Comparison of ENCODE assay signal across 3 cellular contexts in the genomic region with DNA sequence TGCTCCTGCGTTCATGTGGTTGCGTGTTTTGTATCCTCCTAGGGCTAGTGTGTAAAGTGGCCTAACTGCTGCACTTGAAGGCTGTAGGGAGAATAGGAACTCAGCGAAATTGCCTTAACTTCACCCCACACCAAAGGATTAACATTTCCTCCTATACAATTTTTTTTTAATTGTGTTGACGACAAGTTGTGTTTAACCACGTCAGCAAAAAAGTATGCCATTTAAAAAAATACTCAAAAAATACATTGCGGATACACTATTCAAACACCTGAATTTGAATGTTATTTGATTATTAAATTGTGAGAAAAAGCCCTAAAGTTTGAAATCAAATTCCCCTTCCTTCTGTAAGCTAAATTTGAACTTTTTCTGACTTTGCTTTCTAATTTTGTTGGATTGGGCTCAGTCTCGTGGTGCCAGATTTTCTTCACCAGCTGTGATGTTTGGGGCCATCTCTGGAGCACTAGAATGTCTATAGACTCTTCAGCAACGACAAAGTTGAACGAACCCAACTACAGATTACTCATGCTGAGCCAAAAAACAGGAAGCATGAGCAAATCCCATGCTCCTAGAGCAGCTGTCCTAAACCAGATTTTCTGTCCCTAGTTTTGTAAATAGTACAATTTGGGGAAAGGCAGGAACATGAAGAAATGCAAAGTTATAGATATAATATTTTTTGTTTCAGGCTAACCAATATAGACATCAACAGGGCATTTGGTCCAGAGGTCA.
TF ChIP-seq lines count a peak whose summit lies in the region.

No MANE protein-coding gene starts in this region.

TF ChIP-seq in A549, 52 proteins besides CTCF, POLR2A, EP300 and RAD21:
- peak; percentile 90 for TF ChIP-seq MAFK (IDR thresholded peaks at IDR 0.05; ENCODE audit: partially characterized antibody)
- TF ChIP-seq ZC3H11A (IDR thresholded peaks at IDR 0.05) = no peak
- TF ChIP-seq, protein P1, sequence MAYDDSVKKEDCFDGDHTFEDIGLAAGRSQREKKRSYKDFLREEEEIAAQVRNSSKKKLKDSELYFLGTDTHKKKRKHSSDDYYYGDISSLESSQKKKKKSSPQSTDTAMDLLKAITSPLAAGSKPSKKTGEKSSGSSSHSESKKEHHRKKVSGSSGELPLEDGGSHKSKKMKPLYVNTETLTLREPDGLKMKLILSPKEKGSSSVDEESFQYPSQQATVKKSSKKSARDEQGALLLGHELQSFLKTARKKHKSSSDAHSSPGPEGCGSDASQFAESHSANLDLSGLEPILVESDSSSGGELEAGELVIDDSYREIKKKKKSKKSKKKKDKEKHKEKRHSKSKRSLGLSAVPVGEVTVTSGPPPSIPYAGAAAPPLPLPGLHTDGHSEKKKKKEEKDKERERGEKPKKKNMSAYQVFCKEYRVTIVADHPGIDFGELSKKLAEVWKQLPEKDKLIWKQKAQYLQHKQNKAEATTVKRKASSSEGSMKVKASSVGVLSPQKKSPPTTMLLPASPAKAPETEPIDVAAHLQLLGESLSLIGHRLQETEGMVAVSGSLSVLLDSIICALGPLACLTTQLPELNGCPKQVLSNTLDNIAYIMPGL (CRISPR knock-in tag; IDR thresholded peaks at IDR 0.05; ENCODE audit: borderline replicate concordance) = no peak

TF ChIP-seq in GM12878, 131 proteins besides CTCF, POLR2A, EP300 and RAD21:
- TF ChIP-seq PML (IDR thresholded peaks at IDR 0.05; ENCODE audit: low read length) (no peak), SMAD5 (IDR thresholded peaks at IDR 0.05; ENCODE audit: low read depth) (no peak)
- TF ChIP-seq, protein P2, sequence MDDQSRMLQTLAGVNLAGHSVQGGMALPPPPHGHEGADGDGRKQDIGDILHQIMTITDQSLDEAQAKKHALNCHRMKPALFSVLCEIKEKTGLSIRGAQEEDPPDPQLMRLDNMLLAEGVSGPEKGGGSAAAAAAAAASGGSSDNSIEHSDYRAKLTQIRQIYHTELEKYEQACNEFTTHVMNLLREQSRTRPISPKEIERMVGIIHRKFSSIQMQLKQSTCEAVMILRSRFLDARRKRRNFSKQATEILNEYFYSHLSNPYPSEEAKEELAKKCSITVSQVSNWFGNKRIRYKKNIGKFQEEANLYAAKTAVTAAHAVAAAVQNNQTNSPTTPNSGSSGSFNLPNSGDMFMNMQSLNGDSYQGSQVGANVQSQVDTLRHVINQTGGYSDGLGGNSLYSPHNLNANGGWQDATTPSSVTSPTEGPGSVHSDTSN (IDR thresholded peaks at IDR 0.05; ENCODE audit: insufficient replicate concordance, low read depth, low read length) = no peak
- TF ChIP-seq, protein P3, sequence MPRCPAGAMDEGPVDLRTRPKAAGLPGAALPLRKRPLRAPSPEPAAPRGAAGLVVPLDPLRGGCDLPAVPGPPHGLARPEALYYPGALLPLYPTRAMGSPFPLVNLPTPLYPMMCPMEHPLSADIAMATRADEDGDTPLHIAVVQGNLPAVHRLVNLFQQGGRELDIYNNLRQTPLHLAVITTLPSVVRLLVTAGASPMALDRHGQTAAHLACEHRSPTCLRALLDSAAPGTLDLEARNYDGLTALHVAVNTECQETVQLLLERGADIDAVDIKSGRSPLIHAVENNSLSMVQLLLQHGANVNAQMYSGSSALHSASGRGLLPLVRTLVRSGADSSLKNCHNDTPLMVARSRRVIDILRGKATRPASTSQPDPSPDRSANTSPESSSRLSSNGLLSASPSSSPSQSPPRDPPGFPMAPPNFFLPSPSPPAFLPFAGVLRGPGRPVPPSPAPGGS (IDR thresholded peaks at IDR 0.05; ENCODE audit: borderline replicate concordance, insufficient read depth, low read depth, low read length, poor library complexity, severe bottlenecking) = peak; percentile 37

TF ChIP-seq in WTC11, 78 proteins besides CTCF, POLR2A, EP300 and RAD21:
- TF ChIP-seq, protein P4, sequence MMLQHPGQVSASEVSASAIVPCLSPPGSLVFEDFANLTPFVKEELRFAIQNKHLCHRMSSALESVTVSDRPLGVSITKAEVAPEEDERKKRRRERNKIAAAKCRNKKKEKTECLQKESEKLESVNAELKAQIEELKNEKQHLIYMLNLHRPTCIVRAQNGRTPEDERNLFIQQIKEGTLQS (CRISPR knock-in tag; conservative IDR thresholded peaks at IDR 0.05) = no peak
- no peak for TF ChIP-seq TP53 (CRISPR knock-in tag; IDR thresholded peaks at IDR 0.05)
- no peak for TF ChIP-seq ZNF138 (CRISPR knock-in tag; conservative IDR thresholded peaks at IDR 0.05)
- TF ChIP-seq, protein P5, sequence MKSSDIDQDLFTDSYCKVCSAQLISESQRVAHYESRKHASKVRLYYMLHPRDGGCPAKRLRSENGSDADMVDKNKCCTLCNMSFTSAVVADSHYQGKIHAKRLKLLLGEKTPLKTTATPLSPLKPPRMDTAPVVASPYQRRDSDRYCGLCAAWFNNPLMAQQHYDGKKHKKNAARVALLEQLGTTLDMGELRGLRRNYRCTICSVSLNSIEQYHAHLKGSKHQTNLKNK (CRISPR knock-in tag; IDR thresholded peaks at IDR 0.05) = no peak
- TF ChIP-seq HMGA2 (CRISPR knock-in tag; IDR thresholded peaks at IDR 0.05) = no peak
- no peak for TF ChIP-seq ZBTB21 (CRISPR knock-in tag; IDR thresholded peaks at IDR 0.05; ENCODE audit: borderline replicate concordance)
- TF ChIP-seq, protein P6, sequence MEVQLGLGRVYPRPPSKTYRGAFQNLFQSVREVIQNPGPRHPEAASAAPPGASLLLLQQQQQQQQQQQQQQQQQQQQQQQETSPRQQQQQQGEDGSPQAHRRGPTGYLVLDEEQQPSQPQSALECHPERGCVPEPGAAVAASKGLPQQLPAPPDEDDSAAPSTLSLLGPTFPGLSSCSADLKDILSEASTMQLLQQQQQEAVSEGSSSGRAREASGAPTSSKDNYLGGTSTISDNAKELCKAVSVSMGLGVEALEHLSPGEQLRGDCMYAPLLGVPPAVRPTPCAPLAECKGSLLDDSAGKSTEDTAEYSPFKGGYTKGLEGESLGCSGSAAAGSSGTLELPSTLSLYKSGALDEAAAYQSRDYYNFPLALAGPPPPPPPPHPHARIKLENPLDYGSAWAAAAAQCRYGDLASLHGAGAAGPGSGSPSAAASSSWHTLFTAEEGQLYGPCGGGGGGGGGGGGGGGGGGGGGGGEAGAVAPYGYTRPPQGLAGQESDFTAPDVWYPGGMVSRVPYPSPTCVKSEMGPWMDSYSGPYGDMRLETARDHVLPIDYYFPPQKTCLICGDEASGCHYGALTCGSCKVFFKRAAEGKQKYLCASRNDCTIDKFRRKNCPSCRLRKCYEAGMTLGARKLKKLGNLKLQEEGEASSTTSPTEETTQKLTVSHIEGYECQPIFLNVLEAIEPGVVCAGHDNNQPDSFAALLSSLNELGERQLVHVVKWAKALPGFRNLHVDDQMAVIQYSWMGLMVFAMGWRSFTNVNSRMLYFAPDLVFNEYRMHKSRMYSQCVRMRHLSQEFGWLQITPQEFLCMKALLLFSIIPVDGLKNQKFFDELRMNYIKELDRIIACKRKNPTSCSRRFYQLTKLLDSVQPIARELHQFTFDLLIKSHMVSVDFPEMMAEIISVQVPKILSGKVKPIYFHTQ (CRISPR knock-in tag; IDR thresholded peaks at IDR 0.05) = no peak
- TF ChIP-seq, protein P7, sequence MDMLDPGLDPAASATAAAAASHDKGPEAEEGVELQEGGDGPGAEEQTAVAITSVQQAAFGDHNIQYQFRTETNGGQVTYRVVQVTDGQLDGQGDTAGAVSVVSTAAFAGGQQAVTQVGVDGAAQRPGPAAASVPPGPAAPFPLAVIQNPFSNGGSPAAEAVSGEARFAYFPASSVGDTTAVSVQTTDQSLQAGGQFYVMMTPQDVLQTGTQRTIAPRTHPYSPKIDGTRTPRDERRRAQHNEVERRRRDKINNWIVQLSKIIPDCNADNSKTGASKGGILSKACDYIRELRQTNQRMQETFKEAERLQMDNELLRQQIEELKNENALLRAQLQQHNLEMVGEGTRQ (CRISPR knock-in tag; IDR thresholded peaks at IDR 0.05) = no peak
- TF ChIP-seq, protein P8, sequence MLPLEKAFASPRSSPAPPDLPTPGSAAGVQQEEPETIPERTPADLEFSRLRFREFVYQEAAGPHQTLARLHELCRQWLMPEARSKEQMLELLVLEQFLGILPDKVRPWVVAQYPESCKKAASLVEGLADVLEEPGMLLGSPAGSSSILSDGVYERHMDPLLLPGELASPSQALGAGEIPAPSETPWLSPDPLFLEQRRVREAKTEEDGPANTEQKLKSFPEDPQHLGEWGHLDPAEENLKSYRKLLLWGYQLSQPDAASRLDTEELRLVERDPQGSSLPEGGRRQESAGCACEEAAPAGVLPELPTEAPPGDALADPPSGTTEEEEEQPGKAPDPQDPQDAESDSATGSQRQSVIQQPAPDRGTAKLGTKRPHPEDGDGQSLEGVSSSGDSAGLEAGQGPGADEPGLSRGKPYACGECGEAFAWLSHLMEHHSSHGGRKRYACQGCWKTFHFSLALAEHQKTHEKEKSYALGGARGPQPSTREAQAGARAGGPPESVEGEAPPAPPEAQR (CRISPR knock-in tag; IDR thresholded peaks at IDR 0.05) = no peak
- TF ChIP-seq OVOL2 (CRISPR knock-in tag; IDR thresholded peaks at IDR 0.05; ENCODE audit: borderline replicate concordance) = no peak
- TF ChIP-seq NR1H2 (CRISPR knock-in tag; IDR thresholded peaks at IDR 0.05) = no peak
- TF ChIP-seq, protein P9, sequence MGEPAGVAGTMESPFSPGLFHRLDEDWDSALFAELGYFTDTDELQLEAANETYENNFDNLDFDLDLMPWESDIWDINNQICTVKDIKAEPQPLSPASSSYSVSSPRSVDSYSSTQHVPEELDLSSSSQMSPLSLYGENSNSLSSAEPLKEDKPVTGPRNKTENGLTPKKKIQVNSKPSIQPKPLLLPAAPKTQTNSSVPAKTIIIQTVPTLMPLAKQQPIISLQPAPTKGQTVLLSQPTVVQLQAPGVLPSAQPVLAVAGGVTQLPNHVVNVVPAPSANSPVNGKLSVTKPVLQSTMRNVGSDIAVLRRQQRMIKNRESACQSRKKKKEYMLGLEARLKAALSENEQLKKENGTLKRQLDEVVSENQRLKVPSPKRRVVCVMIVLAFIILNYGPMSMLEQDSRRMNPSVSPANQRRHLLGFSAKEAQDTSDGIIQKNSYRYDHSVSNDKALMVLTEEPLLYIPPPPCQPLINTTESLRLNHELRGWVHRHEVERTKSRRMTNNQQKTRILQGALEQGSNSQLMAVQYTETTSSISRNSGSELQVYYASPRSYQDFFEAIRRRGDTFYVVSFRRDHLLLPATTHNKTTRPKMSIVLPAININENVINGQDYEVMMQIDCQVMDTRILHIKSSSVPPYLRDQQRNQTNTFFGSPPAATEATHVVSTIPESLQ (CRISPR knock-in tag; IDR thresholded peaks at IDR 0.05) = no peak
- TF ChIP-seq SP1 (CRISPR knock-in tag; conservative IDR thresholded peaks at IDR 0.05) = no peak
- TF ChIP-seq, protein P10, sequence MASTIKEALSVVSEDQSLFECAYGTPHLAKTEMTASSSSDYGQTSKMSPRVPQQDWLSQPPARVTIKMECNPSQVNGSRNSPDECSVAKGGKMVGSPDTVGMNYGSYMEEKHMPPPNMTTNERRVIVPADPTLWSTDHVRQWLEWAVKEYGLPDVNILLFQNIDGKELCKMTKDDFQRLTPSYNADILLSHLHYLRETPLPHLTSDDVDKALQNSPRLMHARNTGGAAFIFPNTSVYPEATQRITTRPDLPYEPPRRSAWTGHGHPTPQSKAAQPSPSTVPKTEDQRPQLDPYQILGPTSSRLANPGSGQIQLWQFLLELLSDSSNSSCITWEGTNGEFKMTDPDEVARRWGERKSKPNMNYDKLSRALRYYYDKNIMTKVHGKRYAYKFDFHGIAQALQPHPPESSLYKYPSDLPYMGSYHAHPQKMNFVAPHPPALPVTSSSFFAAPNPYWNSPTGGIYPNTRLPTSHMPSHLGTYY (CRISPR knock-in tag; IDR thresholded peaks at IDR 0.05) = no peak
- no peak for TF ChIP-seq ZNF423 (CRISPR knock-in tag; IDR thresholded peaks at IDR 0.05)
